18 cellular contexts compared by ENCODE assay signal in genomic region chr10:11051001-11051324, GRCh38.
"Had no signal": no experiment of that assay in that cellular context is flagged by ENCODE, and none has a peak within 500 bp of the region (broad histone marks: within the 10 kb centered on the region; RNA-seq: fewer than 3 reads in every experiment).

No MANE protein-coding gene starts in this region.

- H3K36me3 ChIP-seq: breast epithelium, neutrophil, right lobe of liver had no signal

- H3K9me3 ChIP-seq: breast epithelium, neutrophil, right lobe of liver had no signal

- H3K27me3 ChIP-seq: breast epithelium, right lobe of liver had no signal

- H3K27ac Mint-ChIP-seq: activated CD8-positive, alpha-beta memory T cell treated with anti-CD3 and anti-CD28 coated beads, Interleukin-2, amount 10 ng/mL, durations not matched to agents 7 days and 5 days; activated naive CD4-positive, alpha-beta T cell treated with anti-CD3 and anti-CD28 coated beads, Interleukin-2, amount 50 U/mL, for 72 hours; activated T-cell treated with anti-CD3 and anti-CD28 coated beads, Interleukin-2, amount 50 U/mL, for 24 hours; effector memory CD8-positive, alpha-beta T cell; immature natural killer cell; stimulated activated naive B cell treated with anti-CD40 and anti-IgM and Interleukin-4, amounts not matched to agents 10 μg/mL and 1 μg/mL and 100 μg/mL, for 72 hours had no signal

- H3K9me3 Mint-ChIP-seq: activated naive CD4-positive, alpha-beta T cell treated with anti-CD3 and anti-CD28 coated beads, Interleukin-2, amount 50 U/mL, for 72 hours; activated T-cell treated with anti-CD3 and anti-CD28 coated beads, Interleukin-2, amount 50 U/mL, for 24 hours; effector memory CD8-positive, alpha-beta T cell; immature natural killer cell; stimulated activated naive B cell treated with anti-CD40 and anti-IgM and Interleukin-4, amounts not matched to agents 10 μg/mL and 1 μg/mL and 100 μg/mL, for 72 hours had no signal

- H3K4me1 Mint-ChIP-seq: activated CD8-positive, alpha-beta memory T cell treated with anti-CD3 and anti-CD28 coated beads, Interleukin-2, amount 10 ng/mL, durations not matched to agents 7 days and 5 days; immature natural killer cell; stimulated activated naive B cell treated with anti-CD40 and anti-IgM and Interleukin-4, amounts not matched to agents 10 μg/mL and 1 μg/mL and 100 μg/mL, for 72 hours had no signal

- H3K4me3 ChIP-seq: breast epithelium, right lobe of liver had no signal

- ATAC-seq: activated CD4-positive, CD25-positive, alpha-beta regulatory T cell treated with anti-CD3 and anti-CD28 coated beads, Interleukin-2, amount 50 U/mL, for 24 hours; activated CD8-positive, alpha-beta memory T cell treated with anti-CD3 and anti-CD28 coated beads, Interleukin-2, amount 10 ng/mL, durations not matched to agents 7 days and 5 days; activated naive CD4-positive, alpha-beta T cell treated with anti-CD3 and anti-CD28 coated beads, Interleukin-2, amount 50 U/mL, for 72 hours; effector memory CD8-positive, alpha-beta T cell; stimulated activated naive B cell treated with anti-CD40 and anti-IgM and Interleukin-4, amounts not matched to agents 10 μg/mL and 1 μg/mL and 100 μg/mL, for 72 hours had no signal

- DNase-seq: activated CD4-positive, alpha-beta T cell treated with anti-CD3 and anti-CD28 coated beads, Interleukin-2, amount 50 U/mL, for 48 hours; activated CD8-positive, alpha-beta memory T cell treated with anti-CD3 and anti-CD28 coated beads, Interleukin-2, amount 10 ng/mL, durations not matched to agents 7 days and 5 days; activated effector memory CD4-positive, alpha-beta T cell treated with anti-CD3 and anti-CD28 coated beads, Interleukin-2, amount 50 U/mL, for 16 hours; activated T-cell treated with anti-CD3 and anti-CD28 coated beads, Interleukin-2, amount 50 U/mL, for 24 hours; amniotic stem cell; cortex of kidney; effector memory CD8-positive, alpha-beta T cell; immature natural killer cell; posterior cingulate gyrus; right lobe of liver; SIG-M5; stimulated activated CD4-positive, alpha-beta T cell treated with anti-CD3 and anti-CD28 coated beads, Interleukin-2, amount 100 ng/mL, for 24 hours; stimulated activated naive B cell treated with anti-CD40 and anti-IgM and Interleukin-4, amounts not matched to agents 10 μg/mL and 1 μg/mL and 100 μg/mL, for 72 hours had no signal

- H3K4me3 Mint-ChIP-seq: activated CD8-positive, alpha-beta memory T cell treated with anti-CD3 and anti-CD28 coated beads, Interleukin-2, amount 10 ng/mL, durations not matched to agents 7 days and 5 days; activated T-cell treated with anti-CD3 and anti-CD28 coated beads, Interleukin-2, amount 50 U/mL, for 24 hours; effector memory CD8-positive, alpha-beta T cell; immature natural killer cell; stimulated activated naive B cell treated with anti-CD40 and anti-IgM and Interleukin-4, amounts not matched to agents 10 μg/mL and 1 μg/mL and 100 μg/mL, for 72 hours had no signal

- H3K4me1 ChIP-seq: breast epithelium, right lobe of liver had no signal

- H3K27ac ChIP-seq: epithelial cell of prostate, neutrophil, right lobe of liver had no signal

- H3K27me3 Mint-ChIP-seq: activated T-cell treated with anti-CD3 and anti-CD28 coated beads, Interleukin-2, amount 50 U/mL, for 24 hours had no signal

- H3K36me3 Mint-ChIP-seq: activated CD8-positive, alpha-beta memory T cell treated with anti-CD3 and anti-CD28 coated beads, Interleukin-2, amount 10 ng/mL, durations not matched to agents 7 days and 5 days; activated naive CD4-positive, alpha-beta T cell treated with anti-CD3 and anti-CD28 coated beads, Interleukin-2, amount 50 U/mL, for 72 hours; immature natural killer cell; stimulated activated naive B cell treated with anti-CD40 and anti-IgM and Interleukin-4, amounts not matched to agents 10 μg/mL and 1 μg/mL and 100 μg/mL, for 72 hours had no signal
